1 cellular context compared by ENCODE assay signal in genomic region chr12:64400041-64400440, GRCh38.
TF ChIP-seq lines count a peak whose summit lies in the region.

No MANE protein-coding gene starts in this region.

TF ChIP-seq in K562, 482 proteins besides CTCF, POLR2A, EP300 and RAD21 (continued from another document and continues in another):
- TF ChIP-seq MXD1 (CRISPR knock-in tag; IDR thresholded peaks at IDR 0.05; ENCODE audit: borderline replicate concordance, poor library complexity, severe bottlenecking) (no peak), ATF3 (IDR thresholded peaks at IDR 0.05) (peak; percentile 46; the same call in 1 of the 2 replicates), ATF3 (CRISPR knock-in tag; conservative IDR thresholded peaks at IDR 0.05) (no peak), THRA (IDR thresholded peaks at IDR 0.05) (no peak), ZNF311 (CRISPR knock-in tag; IDR thresholded peaks at IDR 0.05) (no peak), ZNF316 (IDR thresholded peaks at IDR 0.05) (no peak), MEF2D (tag; conservative IDR thresholded peaks at IDR 0.05; ENCODE audit: low read depth) (no peak), HMBOX1 (IDR thresholded peaks at IDR 0.05) (peak; percentile 38; the same call in 1 of the 2 replicates), IFI16 (CRISPR knock-in tag; IDR thresholded peaks at IDR 0.05) (no peak), MEIS2 (IDR thresholded peaks at IDR 0.05; ENCODE audit: partially characterized antibody) (peak; percentile 87), ATF1 (CRISPR knock-in tag; IDR thresholded peaks at IDR 0.05) (no peak), ATF1 (tag; IDR thresholded peaks at IDR 0.05) (0 out of 2 replicates have a peak, but pooled peaks have one; percentile 36), CHCHD3 (CRISPR knock-in tag; IDR thresholded peaks at IDR 0.05) (no peak), HLTF (IDR thresholded peaks at IDR 0.05) (no peak), E2F1 (CRISPR knock-in tag; IDR thresholded peaks at IDR 0.05) (no peak), ADNP (tag; IDR thresholded peaks at IDR 0.05) (no peak), MAFF (IDR thresholded peaks at IDR 0.05; ENCODE audit: low read length) (no peak), CEBPG (CRISPR knock-in tag; IDR thresholded peaks at IDR 0.05) (no peak), CEBPG (tag; conservative IDR thresholded peaks at IDR 0.05 in 1 of 2, IDR thresholded peaks at IDR 0.05 in 1 of 2) (no peak), TAF15 (IDR thresholded peaks at IDR 0.05; ENCODE audit: low read depth, low read length) (no peak), CHD7 (IDR thresholded peaks at IDR 0.05; ENCODE audit: low read depth, low read length) (no peak), TEAD4 (IDR thresholded peaks at IDR 0.05; ENCODE audit: low read length) (0 out of 2 replicates have a peak, but pooled peaks have one; percentile 7), TEAD4 (CRISPR knock-in tag; IDR thresholded peaks at IDR 0.05; ENCODE audit: borderline replicate concordance) (no peak), FOXM1 (IDR thresholded peaks at IDR 0.05; ENCODE audit: low read depth) (peak; percentile 47; the same call in 1 of the 2 replicates), FOXM1 (CRISPR knock-in tag; IDR thresholded peaks at IDR 0.05; ENCODE audit: low read depth) (no peak), SUPT5H (IDR thresholded peaks at IDR 0.05) (no peak), NFYB (IDR thresholded peaks at IDR 0.05; ENCODE audit: extremely low read depth, insufficient read length) (no peak), ZNF384 (IDR thresholded peaks at IDR 0.05; ENCODE audit: low read depth, low read length) (no peak), NFATC3 (IDR thresholded peaks at IDR 0.05) (no peak), DLX4 (CRISPR knock-in tag; IDR thresholded peaks at IDR 0.05) (no peak), XRCC3 (IDR thresholded peaks at IDR 0.05) (no peak), KDM1A (IDR thresholded peaks at IDR 0.05) (0 out of 4 replicates have a peak, but pooled peaks of 1 of the 2 experiments have one; percentile 21), LARP7 (IDR thresholded peaks at IDR 0.05) (no peak), ZNF75A (CRISPR knock-in tag; IDR thresholded peaks at IDR 0.05) (no peak), GTF2F1 (IDR thresholded peaks at IDR 0.05; ENCODE audit: low read depth, low read length) (no peak), NBN (IDR thresholded peaks at IDR 0.05; ENCODE audit: low read depth) (no peak), GATA2 (CRISPR knock-in tag; IDR thresholded peaks at IDR 0.05) (0 out of 2 replicates have a peak, but pooled peaks have one; percentile 9), ARID1B (IDR thresholded peaks at IDR 0.05) (peak; percentile 51; the same call in 1 of the 2 replicates), ZNF224 (CRISPR knock-in tag; IDR thresholded peaks at IDR 0.05) (no peak), TAF1 (IDR thresholded peaks at IDR 0.05; ENCODE audit: control insufficient read depth, extremely low read depth, insufficient read depth, low read length, severe bottlenecking) (no peak), MECOM (CRISPR knock-in tag; IDR thresholded peaks at IDR 0.05) (no peak), PTTG1 (tag; IDR thresholded peaks at IDR 0.05; ENCODE audit: low read depth) (no peak), OTX1 (CRISPR knock-in tag; IDR thresholded peaks at IDR 0.05) (no peak), ZNF778 (CRISPR knock-in tag; IDR thresholded peaks at IDR 0.05) (no peak), FOXK1 (CRISPR knock-in tag; IDR thresholded peaks at IDR 0.05; ENCODE audit: borderline replicate concordance) (no peak), E2F6 (IDR thresholded peaks at IDR 0.05; ENCODE audit: borderline replicate concordance in 1 of 2, extremely low read depth in 1 of 2, insufficient read depth in 1 of 2, insufficient read length in 1 of 2, low read depth in 1 of 2, low read length in 1 of 2, poor library complexity in 1 of 2, severe bottlenecking in 1 of 2) (no peak), ETV6 (IDR thresholded peaks at IDR 0.05; ENCODE audit: borderline replicate concordance in 1 of 2, low read depth in 2 of 2, low read length in 1 of 2) (no peak), ETV6 (CRISPR knock-in tag; IDR thresholded peaks at IDR 0.05; ENCODE audit: borderline replicate concordance) (no peak), CC2D1A (IDR thresholded peaks at IDR 0.05) (no peak), ZNF431 (CRISPR knock-in tag; IDR thresholded peaks at IDR 0.05) (no peak), TFAP4 (CRISPR knock-in tag; IDR thresholded peaks at IDR 0.05; ENCODE audit: borderline replicate concordance) (0 out of 2 replicates have a peak, but pooled peaks have one; percentile 33)
